ENCODE assay signal across 8 cellular contexts in genomic region chr9:109107402-109108240, GRCh38. TPM values are rescaled to one million over a fixed set of nuclear protein-coding genes. Genes with fewer than 3 reads are reported as not detected.
DNase-seq lines count a peak whose midpoint lies in the region; ATAC-seq and TF ChIP-seq lines count a peak whose summit lies in the region.

No MANE protein-coding gene starts in this region.

- H3K27me3 ChIP-seq in Panc1 (ENCODE audit: control insufficient read depth, insufficient read depth, low read length) (no peaks in the 10 kb centered on the region), WERI-Rb-1 (ENCODE audit: insufficient read depth, low read depth, severe bottlenecking) (no peaks in the 10 kb centered on the region)

- peak overlapping the region; percentile 62 to 86 for H3K27ac Mint-ChIP-seq in effector memory CD8-positive, alpha-beta T cell
- peak overlapping the region; percentile 93 for H3K27ac Mint-ChIP-seq in osteocyte (ENCODE audit: unreplicated experiment)

- ATAC-seq in Panc1 (peak; percentile 74), GM19467 (IDR thresholded peaks at IDR 0.05; ENCODE audit: unreplicated experiment) (no peak), GM21529 (IDR thresholded peaks at IDR 0.05; ENCODE audit: unreplicated experiment) (no peak)
- ATAC-seq in effector memory CD8-positive, alpha-beta T cell (replicated peaks) = no peak

- BruUV-seq in Panc1 (replicated peaks; lab: Mats Ljungman, UMichigan) = no TSS peak

- intact Hi-C loops in Panc1 (cut with micrococcal nuclease; ENCODE audit: unreplicated experiment) = no loop called here

- H3K4me1 ChIP-seq in Panc1 (ENCODE audit: control insufficient read depth, insufficient read depth, low read length) = peaks cover 32% of the 10 kb centered on the region

- no peaks in the 10 kb centered on the region for H3K27me3 Mint-ChIP-seq in effector memory CD8-positive, alpha-beta T cell
- no peaks in the 10 kb centered on the region for H3K27me3 Mint-ChIP-seq in osteocyte (ENCODE audit: unreplicated experiment)

- peaks cover 0 to 2% of the 10 kb centered on the region in 2 donors for H3K9me3 Mint-ChIP-seq in effector memory CD8-positive, alpha-beta T cell
- no peaks in the 10 kb centered on the region for H3K9me3 Mint-ChIP-seq in osteocyte (ENCODE audit: unreplicated experiment)

- H3K4me3 Mint-ChIP-seq in effector memory CD8-positive, alpha-beta T cell = no peak overlapping the region
- peak overlapping the region; percentile 32 for H3K4me3 Mint-ChIP-seq in osteocyte (ENCODE audit: unreplicated experiment)

- H3K36me3 Mint-ChIP-seq in effector memory CD8-positive, alpha-beta T cell (ENCODE audit: insufficient read depth) = peaks cover 7% of the 10 kb centered on the region
- peaks cover 17% of the 10 kb centered on the region for H3K36me3 Mint-ChIP-seq in osteocyte (ENCODE audit: unreplicated experiment)

- POLR2A ChIA-PET in Panc1 (lab: Charles Lee) = interaction anchor here (0.6 kb wide), 1 partner anchor 28 kb away, joined by 3 read pairs; no protein-coding TSS in a partner anchor

- peak overlapping the region; percentile 14 to 29; a peak in 3 of 4 replicates for H3K4me3 ChIP-seq in Panc1 (ENCODE audit: low read depth in 2 of 2, low read length in 2 of 2)
- no peak overlapping the region for H3K4me3 ChIP-seq in WERI-Rb-1 (ENCODE audit: low read depth, low read length)

- H3K36me3 ChIP-seq in Panc1 (ENCODE audit: control insufficient read depth, insufficient read depth, low read length) (no peaks in the 10 kb centered on the region; the same call in none of the 2 replicates), WERI-Rb-1 (peaks cover 40% of the 10 kb centered on the region)

- H3K9me3 ChIP-seq in Panc1 (ENCODE audit: control insufficient read depth, insufficient read depth, low read depth, low read length) = no peaks in the 10 kb centered on the region
- no peaks in the 10 kb centered on the region for H3K9me3 ChIP-seq in WERI-Rb-1 (ENCODE audit: severe bottlenecking)

- TF ChIP-seq CTCF in Panc1 (IDR thresholded peaks at IDR 0.05) = no peak
- no peak for TF ChIP-seq CTCF in osteocyte (IDR thresholded peaks at IDR 0.05)
- TF ChIP-seq CTCF in WERI-Rb-1 (IDR thresholded peaks at IDR 0.05; ENCODE audit: low read depth, low read length) = no peak

- DNase-seq in Caki2 (ENCODE audit: low read depth) = peak; percentile 60
- DNase-seq in Panc1 (ENCODE audit: low read depth, low spot score) = no peak
- DNase-seq in effector memory CD8-positive, alpha-beta T cell = no peak
- no peak for DNase-seq in osteocyte (ENCODE audit: extremely low spot score, unreplicated experiment)
- DNase-seq in GF-D8 (lab: John Stamatoyannopoulos, UW) = no peak
- DNase-seq in WERI-Rb-1 = no peak

- CTCF ChIA-PET in Panc1 (lab: Charles Lee) = no interaction called here

- in situ Hi-C loops in Caki2 (cut with HindIII; ENCODE audit: low pct_unique_long_range_greater_than_20kb, low sequenced_read_pairs) = no loop called here
- in situ Hi-C loops in Panc1 (cut with HindIII; ENCODE audit: low pct_unique_long_range_greater_than_20kb, low sequenced_read_pairs) = no loop called here

- peak overlapping the region; percentile 95 for H3K27ac ChIP-seq in Panc1 (ENCODE audit: low read length)
- H3K27ac ChIP-seq in WERI-Rb-1 = no peak overlapping the region

- peaks cover 41 to 55% of the 10 kb centered on the region in 2 donors for H3K4me1 Mint-ChIP-seq in effector memory CD8-positive, alpha-beta T cell (ENCODE audit: low read depth in 2 of 2)
- H3K4me1 Mint-ChIP-seq in osteocyte (ENCODE audit: unreplicated experiment) = peaks cover 64% of the 10 kb centered on the region

RNA-seq across cellular contexts. Expression of gene TMEM245, which starts 12.1 kb away (rescaled TPM):
- total RNA-seq in Caki2 (2014; rRNA removed; shearing (Covaris generic); ENCODE audit: low replicate concordance) = 41.7 and 53.0 TPM in 2 replicates
- total RNA-seq in Panc1 (2021; ENCODE audit: unreplicated experiment) (54.0 TPM), osteocyte (40.0 and 41.0 TPM in 2 replicates)
- polyA plus RNA-seq in Panc1 (2012; ENCODE audit: insufficient read length) = 25.5 TPM

RNA-seq across cellular contexts. Expression of gene FRRS1L, which starts 59.4 kb away (rescaled TPM):
- not detected in 2 replicates for total RNA-seq in Caki2 (2014; rRNA removed; shearing (Covaris generic); ENCODE audit: low replicate concordance)
- total RNA-seq in Panc1 (2021; ENCODE audit: unreplicated experiment) (2.3 TPM), osteocyte (5.1 and 6.7 TPM in 2 replicates)
- 1.4 TPM for polyA plus RNA-seq in Panc1 (2012; ENCODE audit: insufficient read length)
